8 cellular contexts compared by ENCODE assay signal in the genomic region with DNA sequence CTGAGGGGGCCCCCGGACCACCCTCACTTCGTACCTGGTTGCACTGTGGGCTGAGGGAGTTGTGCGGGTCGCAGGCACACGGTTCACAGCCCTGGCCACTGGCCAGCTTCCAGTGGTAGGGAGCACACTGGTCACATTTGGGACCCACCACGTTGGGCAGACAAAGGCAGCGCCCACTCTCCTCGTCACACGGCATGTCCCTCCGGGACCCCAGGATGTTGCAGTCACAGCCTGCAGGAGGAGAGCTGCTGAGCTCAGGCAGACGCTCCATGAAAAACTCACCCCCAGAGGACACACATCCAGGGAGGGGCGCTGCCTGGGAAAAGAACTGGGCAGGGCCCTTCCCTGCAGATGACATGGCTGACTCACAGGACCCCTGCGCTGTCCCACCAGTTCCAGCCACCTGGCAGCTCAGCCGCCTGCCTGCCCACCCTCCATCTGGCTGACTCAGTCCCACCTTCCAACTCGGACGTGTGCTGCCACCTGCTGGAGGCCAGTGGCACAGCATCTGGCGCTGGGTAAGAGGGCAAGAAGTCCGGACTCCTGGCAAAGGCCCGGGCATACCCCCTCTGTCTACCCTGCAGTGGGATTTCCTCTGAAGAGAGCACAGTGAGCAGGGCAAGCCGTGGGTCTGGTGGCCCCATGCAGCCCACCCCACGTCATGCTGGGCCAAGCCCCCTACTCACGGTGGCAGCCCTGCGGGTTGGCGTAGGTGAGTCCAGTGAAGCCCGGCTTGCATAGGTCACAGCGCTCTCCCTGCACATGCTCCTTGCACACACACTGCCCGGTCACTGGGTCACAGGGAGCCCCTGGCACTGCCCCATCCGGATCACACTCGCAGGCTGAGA. TPM values are rescaled to one million over a fixed set of nuclear protein-coding genes. Genes with fewer than 3 reads are reported as not detected.
DNase-seq lines count a peak whose midpoint lies in the region; ATAC-seq, FAIRE-seq and TF ChIP-seq lines count a peak whose summit lies in the region.

No MANE protein-coding gene starts in this region.

- no peak for TF ChIP-seq POLR2A in A549 (IDR thresholded peaks at IDR 0.05; ENCODE audit: low read length)

- CTCF ChIA-PET in A549 (lab: Yijun Ruan, JAX), result interaction anchor here (0.6 to 3.8 kb wide), 40 partner anchors 9 to 109 kb away, joined by 3 to 31 read pairs (median 5); a partner anchor contains a TSS

- no peaks in the 10 kb centered on the region for H3K36me3 ChIP-seq in kidney epithelial cell (ENCODE audit: control insufficient read depth, insufficient read depth, low read length)

- no peak for TF ChIP-seq EP300 in A549 (IDR thresholded peaks at IDR 0.05)

- POLR2A ChIA-PET in A549 (lab: Yijun Ruan, JAX), result no interaction called here

- peak; percentile 68 to 69 for DNase-seq in A549 (ENCODE audit: low read depth in 1 of 2, low spot score in 1 of 2)
- DNase-seq in NCI-H2196 treated with DMSO at 0.1 percent for 48 hours (lab: John Stamatoyannopoulos, UW; ENCODE audit: unreplicated experiment), result peak; percentile 24
- peak; percentile 55 for DNase-seq in central memory CD4-positive, alpha-beta T cell
- DNase-seq in kidney epithelial cell (ENCODE audit: low read depth), result no peak
- DNase-seq in stimulated activated CD4-positive, alpha-beta T cell treated with anti-CD3 and anti-CD28 coated beads, Interleukin-2, amount 100 ng/mL, for 4 hours (ENCODE audit: low read depth), result peak; percentile 65

- H3K4me1 ChIP-seq in A549, result no peaks in the 10 kb centered on the region

- TF ChIP-seq CTCF in A549 (IDR thresholded peaks at IDR 0.05) (peak; percentile 87), kidney epithelial cell (IDR thresholded peaks at IDR 0.05; ENCODE audit: insufficient read depth, low read length, poor library complexity, severe bottlenecking) (peak; percentile 98)

- H3K4me3 ChIP-seq in A549, result no peak overlapping the region
- H3K4me3 ChIP-seq in kidney epithelial cell (ENCODE audit: low read depth, low read length), result no peak overlapping the region

- no peaks in the 10 kb centered on the region for H3K27me3 ChIP-seq in kidney epithelial cell (ENCODE audit: control insufficient read depth, insufficient read depth, low read length)

- FAIRE-seq in A549 (lab: Jason Lieb, UNC), result no peak

- WGBS in A549 (ENCODE audit: missing lambda C conversion rate), result 42% methylated on average over 18 of the region's 29 CpGs

- no peak overlapping the region for H3K4me2 ChIP-seq in A549

- TF ChIP-seq RAD21 in A549 (conservative IDR thresholded peaks at IDR 0.05 in 1 of 2, IDR thresholded peaks at IDR 0.05 in 1 of 2), result peak; percentile 80 to 89

- H3K9me3 ChIP-seq in A549, result no peaks in the 10 kb centered on the region

- H3K27ac ChIP-seq in A549, result peak overlapping the region in 1 of 2 experiments; percentile 55; a peak in 3 of 6 replicates

- ATAC-seq in A549 (peak; percentile 84 to 97), GM18520 (IDR thresholded peaks at IDR 0.05; ENCODE audit: unreplicated experiment) (peak; percentile 63), HG03064 (IDR thresholded peaks at IDR 0.05; ENCODE audit: low read depth, unreplicated experiment) (peak; percentile 81)
- ATAC-seq in activated CD4-positive, CD25-positive, alpha-beta regulatory T cell treated with anti-CD3 and anti-CD28 coated beads, Interleukin-2, amount 50 U/mL, for 24 hours, result peak; percentile 75 to 77

TF ChIP-seq in A549, 52 proteins besides CTCF, POLR2A, EP300 and RAD21:
- TF ChIP-seq MAFK (IDR thresholded peaks at IDR 0.05; ENCODE audit: partially characterized antibody) (no peak), JUN (IDR thresholded peaks at IDR 0.05) (no peak), NR3C1 (IDR thresholded peaks at IDR 0.05) (no peak), HOXB13 (CRISPR knock-in tag; IDR thresholded peaks at IDR 0.05; ENCODE audit: low read depth) (no peak), RCOR1 (IDR thresholded peaks at IDR 0.05; ENCODE audit: low read depth, low read length) (no peak), KDM5A (IDR thresholded peaks at IDR 0.05) (no peak), SMC3 (IDR thresholded peaks at IDR 0.05) (peak; percentile 85), TP53 (CRISPR knock-in tag; IDR thresholded peaks at IDR 0.05) (no peak), FOSL2 (IDR thresholded peaks at IDR 0.05) (no peak), FOSL2 (CRISPR knock-in tag; IDR thresholded peaks at IDR 0.05) (peak; percentile 50; the same call in 1 of the 2 replicates)
- TF ChIP-seq, protein P1, sequence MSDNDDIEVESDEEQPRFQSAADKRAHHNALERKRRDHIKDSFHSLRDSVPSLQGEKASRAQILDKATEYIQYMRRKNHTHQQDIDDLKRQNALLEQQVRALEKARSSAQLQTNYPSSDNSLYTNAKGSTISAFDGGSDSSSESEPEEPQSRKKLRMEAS (IDR thresholded peaks at IDR 0.05), result no peak
- TF ChIP-seq, protein P2, sequence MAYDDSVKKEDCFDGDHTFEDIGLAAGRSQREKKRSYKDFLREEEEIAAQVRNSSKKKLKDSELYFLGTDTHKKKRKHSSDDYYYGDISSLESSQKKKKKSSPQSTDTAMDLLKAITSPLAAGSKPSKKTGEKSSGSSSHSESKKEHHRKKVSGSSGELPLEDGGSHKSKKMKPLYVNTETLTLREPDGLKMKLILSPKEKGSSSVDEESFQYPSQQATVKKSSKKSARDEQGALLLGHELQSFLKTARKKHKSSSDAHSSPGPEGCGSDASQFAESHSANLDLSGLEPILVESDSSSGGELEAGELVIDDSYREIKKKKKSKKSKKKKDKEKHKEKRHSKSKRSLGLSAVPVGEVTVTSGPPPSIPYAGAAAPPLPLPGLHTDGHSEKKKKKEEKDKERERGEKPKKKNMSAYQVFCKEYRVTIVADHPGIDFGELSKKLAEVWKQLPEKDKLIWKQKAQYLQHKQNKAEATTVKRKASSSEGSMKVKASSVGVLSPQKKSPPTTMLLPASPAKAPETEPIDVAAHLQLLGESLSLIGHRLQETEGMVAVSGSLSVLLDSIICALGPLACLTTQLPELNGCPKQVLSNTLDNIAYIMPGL (CRISPR knock-in tag; IDR thresholded peaks at IDR 0.05; ENCODE audit: borderline replicate concordance), result no peak

RNA-seq across cellular contexts. Expression of a gene that starts 24.7 kb away (rescaled TPM):
- polyA plus RNA-seq in A549 (2011; rRNA removed), result 7.3 and 11.6 TPM in 2 replicates
- polyA plus RNA-seq in A549 (2012; cell fraction: cytosol; rRNA removed), result 5.8 and 6.5 TPM in 2 replicates
- 19.8 and 28.4 TPM in 2 replicates for polyA plus RNA-seq in A549 (2012; cell fraction: nucleus; rRNA removed)
- polyA plus RNA-seq in A549 (2017; fragmentation: RNase III; extraction: RNeasy Plus Mini Kit Qiagen cat#74134 plus additional on column Dnase treatment), result 8.1 to 11.1 TPM (median 9.1 TPM) in 3 replicates
- polyA minus RNA-seq in A549 (2011; rRNA and poly(A)+ RNA removed), result 15.0 and 19.3 TPM in 2 replicates
- total RNA-seq in kidney epithelial cell, result 343 and 348 TPM in 2 replicates

RNA-seq across cellular contexts. Expression of a gene that starts 44.1 kb away (rescaled TPM):
- 0.08 and 0.19 TPM in 2 replicates for polyA plus RNA-seq in A549 (2011; rRNA removed)
- polyA plus RNA-seq in A549 (2012; cell fraction: cytosol; rRNA removed), result 0.03 and 0.05 TPM in 2 replicates
- polyA plus RNA-seq in A549 (2012; cell fraction: nucleus; rRNA removed), result 0.06 TPM in 2 replicates
- 0.03 to 0.13 TPM in 2 of 3 replicates, not detected in the other for polyA plus RNA-seq in A549 (2017; fragmentation: RNase III; extraction: RNeasy Plus Mini Kit Qiagen cat#74134 plus additional on column Dnase treatment)
- polyA minus RNA-seq in A549 (2011; rRNA and poly(A)+ RNA removed), result 0.08 and 0.34 TPM in 2 replicates
- 0.14 and 0.21 TPM in 2 replicates for total RNA-seq in kidney epithelial cell

RNA-seq across cellular contexts. Expression of a gene that starts 47.6 kb away (rescaled TPM):
- polyA plus RNA-seq in A549 (2011; rRNA removed) (1.0 and 1.1 TPM in 2 replicates), A549 (2017; fragmentation: RNase III; extraction: RNeasy Plus Mini Kit Qiagen cat#74134 plus additional on column Dnase treatment) (2.5 to 3.3 TPM (median 3.0 TPM) in 3 replicates)
- 1.6 TPM in 2 replicates for polyA plus RNA-seq in A549 (2012; cell fraction: cytosol; rRNA removed)
- 0.95 and 1.9 TPM in 2 replicates for polyA plus RNA-seq in A549 (2012; cell fraction: nucleus; rRNA removed)
- 0.54 TPM in 1 of 2 replicates, not detected in the other for polyA minus RNA-seq in A549 (2011; rRNA and poly(A)+ RNA removed)
- total RNA-seq in kidney epithelial cell, result 112 and 164 TPM in 2 replicates
